ENCODE assay signal across 9 cellular contexts in the genomic region with DNA sequence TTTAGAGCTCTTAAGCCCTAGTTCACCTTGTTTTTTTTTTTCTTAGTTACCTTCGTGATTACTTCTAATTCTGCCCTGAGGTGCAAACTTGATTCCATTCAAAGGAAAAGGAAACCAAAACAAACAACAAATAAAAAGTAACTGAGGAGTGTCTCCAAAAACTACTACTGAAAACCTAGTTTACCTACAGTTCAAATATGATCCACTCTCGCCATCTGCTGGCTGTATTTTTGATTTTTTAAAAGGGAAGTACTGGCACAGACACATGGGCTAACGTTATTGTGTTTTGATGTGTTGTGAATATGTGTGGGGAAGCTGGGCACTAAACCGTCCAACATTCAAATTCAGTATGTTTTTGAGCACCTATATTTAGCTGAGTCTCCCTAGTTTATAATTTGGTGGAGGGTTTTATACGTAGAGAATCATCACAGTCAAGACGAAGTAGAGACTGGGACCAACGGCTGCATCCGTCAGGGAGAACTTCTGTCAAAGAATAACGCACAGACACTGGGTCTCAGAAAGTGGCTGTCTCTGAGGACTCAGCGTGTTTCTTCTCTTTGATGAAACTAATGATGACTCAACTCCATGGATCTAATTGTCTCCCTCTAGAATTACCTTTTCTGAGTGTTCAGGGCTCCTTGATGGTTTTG.
A peak's percentile ranks its signal among the peaks of the same experiment; 100 is the strongest.
DNase-seq lines count a peak whose midpoint lies in the region; ATAC-seq, FAIRE-seq and TF ChIP-seq lines count a peak whose summit lies in the region.
"Had no signal": no experiment of that assay in that cellular context is flagged by ENCODE, and none has a peak within 500 bp of the region (broad histone marks: within the 10 kb centered on the region; RNA-seq: fewer than 3 reads in every experiment).

No MANE protein-coding gene starts in this region.

- TF ChIP-seq POLR2A in GM12892 (IDR thresholded peaks at IDR 0.05; ENCODE audit: low read depth, low read length) (no peak), stomach (IDR thresholded peaks at IDR 0.05) (no peak)

- WGBS in stomach, 5 donors: 16 to 21% (median 18%) methylated on average over 10 of the region's 10 CpGs

- no peaks in the 10 kb centered on the region for H3K9me3 ChIP-seq in ascending aorta
- no peaks in the 10 kb centered on the region for H3K9me3 ChIP-seq in iPS-20b (ENCODE audit: insufficient read depth, low read depth, low read length)
- H3K9me3 ChIP-seq in stomach: peaks cover 0 to 3% (median 0%) of the 10 kb centered on the region in 4 donors

- ATAC-seq in HG03135 (IDR thresholded peaks at IDR 0.05; ENCODE audit: unreplicated experiment) (peak; percentile 65), omental fat pad (ENCODE audit: low FRiP score) (no peak)
- ATAC-seq: naive thymus-derived CD8-positive, alpha-beta T cell had no signal

- TF ChIP-seq CTCF in ascending aorta (IDR thresholded peaks at IDR 0.05) (peak; percentile 43 to 64 (median 52)), stomach (IDR thresholded peaks at IDR 0.05) (peak in 4 of 7 experiments; percentile 25 to 71 (median 48)), omental fat pad (IDR thresholded peaks at IDR 0.05) (peak in 1 of 3 donors; percentile 23)

- FAIRE-seq in GM12892 (lab: Jason Lieb, UNC): peak; percentile 74

- peak overlapping the region; percentile 31 to 39 for H3K4me3 ChIP-seq in ascending aorta
- H3K4me3 ChIP-seq in iPS-20b (ENCODE audit: low read length): no peak overlapping the region
- H3K4me3 ChIP-seq in stomach: no peak overlapping the region

- intact Hi-C loops in ascending aorta (cut with DNase I) (loop anchor here (1.0 to 5.0 kb wide), 5 partner anchors 872 to 1927 kb away; a partner anchor contains a TSS), stomach (cut with DNase I; ENCODE audit: low total_unique reads) (loop anchor here (10.0 kb wide), 1 partner anchor 1929 kb away; no protein-coding TSS in a partner anchor)

- H3K27me3 ChIP-seq in ascending aorta: no peaks in the 10 kb centered on the region
- H3K27me3 ChIP-seq in iPS-20b (ENCODE audit: insufficient read depth, low read length): no peaks in the 10 kb centered on the region
- no peaks in the 10 kb centered on the region for H3K27me3 ChIP-seq in stomach

- DNase-seq in AG08395 (ENCODE audit: low spot score): peak; percentile 55
- DNase-seq in GM12892 (ENCODE audit: insufficient read length): no peak
- DNase-seq in NCI-H226: peak; percentile 22
- peak in 1 of 2 donors; percentile 62 for DNase-seq in ascending aorta (ENCODE audit: low spot score in 2 of 2)
- no peak for DNase-seq in stomach
- no peak for DNase-seq in omental fat pad (ENCODE audit: low spot score)

- TF ChIP-seq EP300 in stomach (IDR thresholded peaks at IDR 0.05): no peak

- H3K36me3 ChIP-seq in ascending aorta: no peaks in the 10 kb centered on the region
- H3K36me3 ChIP-seq in iPS-20b (ENCODE audit: insufficient read depth, low read depth, low read length): no peaks in the 10 kb centered on the region
- no peaks in the 10 kb centered on the region for H3K36me3 ChIP-seq in stomach

- H3K4me1 ChIP-seq in ascending aorta (peaks cover 0 to 2% of the 10 kb centered on the region in 2 donors), iPS-20b (ENCODE audit: insufficient read depth, low read length) (peaks cover 28% of the 10 kb centered on the region; the same call in 1 of the 2 replicates), stomach (peaks cover 0 to 11% (median 5%) of the 10 kb centered on the region in 4 donors)

- no peak overlapping the region for H3K27ac ChIP-seq in ascending aorta
- H3K27ac ChIP-seq in iPS-20b (ENCODE audit: low read length): no peak overlapping the region
- H3K27ac ChIP-seq in stomach: no peak overlapping the region

- peak overlapping the region; percentile 4; the same call in 1 of the 2 replicates for H3K9ac ChIP-seq in iPS-20b (ENCODE audit: low read depth, low read length)

Comparison
In these comparisons a context has a peak if more than half of its experiments do, and no peak if none do; other contexts are left out.
1. DNase-seq: peak in AG08395 (single experiment) and NCI-H226 (single experiment); none in GM12892 (single experiment), stomach (single experiment) and omental fat pad (single experiment).
2. H3K4me3 ChIP-seq: peak in ascending aorta (2 of 2); none in iPS-20b (single experiment) and stomach (0 of 4).